ENCODE assay signal across 8 cellular contexts in genomic region chr9:131656356-131657030, GRCh38.
A peak's percentile ranks its signal among the peaks of the same experiment; 100 is the strongest.
DNase-seq lines count a peak whose midpoint lies in the region; ATAC-seq and TF ChIP-seq lines count a peak whose summit lies in the region.

No MANE protein-coding gene starts in this region.

- peak overlapping the region; percentile 43 for H3K4me2 ChIP-seq in Karpas-422 (ENCODE audit: low read depth, low read length, poor library complexity, severe bottlenecking)

- H4K20me1 ChIP-seq in Karpas-422 (ENCODE audit: insufficient read depth, low read depth, low read length), result peaks cover 46% of the 10 kb centered on the region

- H3K36me3 Mint-ChIP-seq in nephron progenitor cell (ENCODE audit: low read depth), result no peaks in the 10 kb centered on the region

- H3K79me2 ChIP-seq in Karpas-422 (ENCODE audit: low read length), result no peaks in the 10 kb centered on the region

- H3K27ac Mint-ChIP-seq in nephron progenitor cell, result no peak overlapping the region

- H3K27ac ChIP-seq in Karpas-422 (ENCODE audit: low read length), result no peak overlapping the region

- no peaks in the 10 kb centered on the region for H3K9me2 ChIP-seq in Karpas-422 (replicated peaks; ENCODE audit: insufficient read depth, low read length)

- H3K4me1 ChIP-seq in Karpas-422 (ENCODE audit: low read length), result peaks cover 18% of the 10 kb centered on the region

- no peak overlapping the region for H3K4me3 ChIP-seq in Karpas-422 (ENCODE audit: low read length)
- H3K4me3 ChIP-seq in MG63, result no peak overlapping the region

- ATAC-seq in sciatic nerve, result peak; percentile 88

- TF ChIP-seq CTCF in GM20000 (IDR thresholded peaks at IDR 0.05; ENCODE audit: extremely low read depth, missing control alignments), result no peak
- no peak for TF ChIP-seq CTCF in nephron progenitor cell (IDR thresholded peaks at IDR 0.05)

- H3K9me3 ChIP-seq in Karpas-422 (ENCODE audit: low read length), result no peaks in the 10 kb centered on the region
- no peaks in the 10 kb centered on the region for H3K9me3 ChIP-seq in MG63

- no peaks in the 10 kb centered on the region for H3K9me3 Mint-ChIP-seq in nephron progenitor cell

- DNase-seq in AML-193 (lab: John Stamatoyannopoulos, UW), result peak; percentile 98 to 99
- DNase-seq in GM20000 (ENCODE audit: low spot score), result peak; percentile 54
- peak; percentile 92 for DNase-seq in Karpas-422
- peak; percentile 53 for DNase-seq in activated T-cell treated with anti-CD3 and anti-CD28 coated beads for 24 hours (ENCODE audit: low read depth)
- peak; percentile 24 for DNase-seq in foreskin melanocyte
- DNase-seq in sciatic nerve (ENCODE audit: low spot score), result peak; percentile 78
- DNase-seq in MG63, result no peak
- no peak for DNase-seq in nephron progenitor cell

- intact Hi-C loops in sciatic nerve (cut with DNase I), result loop anchor here (10.0 kb wide), 1 partner anchor 62 kb away; no protein-coding TSS in a partner anchor

- H3K27me3 ChIP-seq in Karpas-422 (ENCODE audit: low read length) (no peaks in the 10 kb centered on the region), MG63 (no peaks in the 10 kb centered on the region)

- no peaks in the 10 kb centered on the region for H3K27me3 Mint-ChIP-seq in nephron progenitor cell (ENCODE audit: low read depth, poor library complexity)

- H3K36me3 ChIP-seq in Karpas-422 (ENCODE audit: insufficient read depth, low read length) (no peaks in the 10 kb centered on the region), MG63 (no peaks in the 10 kb centered on the region)

- H3K4me1 Mint-ChIP-seq in nephron progenitor cell, result peaks cover 48% of the 10 kb centered on the region

- H2AFZ ChIP-seq in Karpas-422 (ENCODE audit: low read length), result no peak overlapping the region

- H3K4me3 Mint-ChIP-seq in nephron progenitor cell, result no peak overlapping the region

- peak overlapping the region; percentile 23; the same call in 1 of the 2 replicates for H3K9ac ChIP-seq in Karpas-422 (ENCODE audit: low read length)

Comparison
In these comparisons a context has a peak if more than half of its experiments do, and no peak if none do; other contexts are left out.
1. DNase-seq: peak in AML-193 (2 of 2), GM20000 (single experiment), Karpas-422 (single experiment), activated T-cell treated with anti-CD3 and anti-CD28 coated beads for 24 hours (single experiment), foreskin melanocyte (single experiment) and sciatic nerve (single experiment); none in MG63 (single experiment) and nephron progenitor cell (single experiment).